Comparison of ENCODE assay signal across 29 cellular contexts in genomic region chr16:79533292-79533691, GRCh38.
"Had no signal": no experiment of that assay in that cellular context is flagged by ENCODE, and none has a peak within 500 bp of the region (broad histone marks: within the 10 kb centered on the region; RNA-seq: fewer than 3 reads in every experiment).

No MANE protein-coding gene starts in this region.

- H3K27ac ChIP-seq: ascending aorta, breast epithelium, cardiac muscle cell, colonic mucosa, dorsolateral prefrontal cortex had no signal

- DNase-seq: activated CD4-positive, alpha-beta memory T cell treated with anti-CD3 and anti-CD28 coated beads for 36 hours; activated CD4-positive, alpha-beta T cell treated with anti-CD3 and anti-CD28 coated beads for 36 hours; activated CD4-positive, alpha-beta T cell treated with anti-CD3 and anti-CD28 coated beads, Interleukin-2, amount 10 ng/mL, durations not matched to agents 24 days and 14 days; activated CD4-positive, CD25-positive, alpha-beta regulatory T cell; activated CD4-positive, CD25-positive, alpha-beta regulatory T cell treated with anti-CD3 and anti-CD28 coated beads, Interleukin-2, amount 50 U/mL, for 72 hours; activated CD8-positive, alpha-beta memory T cell treated with anti-CD3 and anti-CD28 coated beads, Interleukin-2, amount 10 ng/mL, durations not matched to agents 7 days and 5 days; activated CD8-positive, alpha-beta memory T cell treated with anti-CD3 and anti-CD28 coated beads, Interleukin-2, amount 50 U/mL, for 48 hours; activated CD8-positive, alpha-beta T cell treated with anti-CD3 and anti-CD28 coated beads, Interleukin-2, amount 10 ng/mL, durations not matched to agents 7 days and 5 days; activated gamma-delta T cell; activated naive CD4-positive, alpha-beta T cell; activated naive CD4-positive, alpha-beta T cell treated with anti-CD3 and anti-CD28 coated beads, Interleukin-2, amount 10 ng/mL, durations not matched to agents 7 days and 5 days; activated naive CD8-positive, alpha-beta T cell treated with anti-CD3 and anti-CD28 coated beads, Interleukin-2, amount 10 ng/mL, durations not matched to agents 7 days and 5 days; activated T-cell treated with anti-CD3 and anti-CD28 coated beads for 4 hours; activated T-cell treated with anti-CD3 and anti-CD28 coated beads, Interleukin-2, amount 50 U/mL, for 24 hours; activated T-cell treated with anti-CD3 and anti-CD28 coated beads, Interleukin-2, amount 50 U/mL, for 72 hours; central memory CD4-positive, alpha-beta T cell; cerebellar nuclear complex; colonic mucosa; dorsolateral prefrontal cortex; effector memory CD4-positive, alpha-beta T cell; endodermal cell; foreskin fibroblast; glutamatergic neuron; T-helper 2 cell had no signal

- H3K36me3 ChIP-seq: ascending aorta, breast epithelium, cardiac muscle cell, colonic mucosa had no signal

- H3K4me1 ChIP-seq: breast epithelium, colonic mucosa had no signal

- H3K27me3 ChIP-seq: ascending aorta, breast epithelium, cardiac muscle cell, colonic mucosa, dorsolateral prefrontal cortex had no signal

- H3K9me3 ChIP-seq: ascending aorta, breast epithelium, colonic mucosa had no signal

- ATAC-seq: activated CD4-positive, alpha-beta T cell treated with anti-CD3 and anti-CD28 coated beads for 36 hours; activated CD8-positive, alpha-beta memory T cell treated with anti-CD3 and anti-CD28 coated beads, Interleukin-2, amount 10 ng/mL, durations not matched to agents 7 days and 5 days; activated CD8-positive, alpha-beta T cell treated with anti-CD3 and anti-CD28 coated beads, Interleukin-2, amount 10 ng/mL, durations not matched to agents 7 days and 5 days; activated naive CD4-positive, alpha-beta T cell treated with anti-CD3 and anti-CD28 coated beads, Interleukin-2, amount 50 U/mL, for 72 hours; activated T-cell treated with anti-CD3 and anti-CD28 coated beads, Interleukin-2, amount 50 U/mL, for 72 hours; esophagus mucosa had no signal

- H3K4me3 ChIP-seq: ascending aorta, breast epithelium, cardiac muscle cell, colonic mucosa, dorsolateral prefrontal cortex had no signal
